In genomic region chr7:130867581-130868136, GRCh38 we compare ENCODE assay signal across 1 cellular context.
TF ChIP-seq lines count a peak whose summit lies in the region.

No MANE protein-coding gene starts in this region.

TF ChIP-seq in GM12878, 131 proteins besides CTCF, POLR2A, EP300 and RAD21:
- TF ChIP-seq NFIC (IDR thresholded peaks at IDR 0.05; ENCODE audit: low read depth, low read length) (no peak), IKZF2 (IDR thresholded peaks at IDR 0.05) (no peak)
